17 cellular contexts compared by ENCODE assay signal in the genomic region with DNA sequence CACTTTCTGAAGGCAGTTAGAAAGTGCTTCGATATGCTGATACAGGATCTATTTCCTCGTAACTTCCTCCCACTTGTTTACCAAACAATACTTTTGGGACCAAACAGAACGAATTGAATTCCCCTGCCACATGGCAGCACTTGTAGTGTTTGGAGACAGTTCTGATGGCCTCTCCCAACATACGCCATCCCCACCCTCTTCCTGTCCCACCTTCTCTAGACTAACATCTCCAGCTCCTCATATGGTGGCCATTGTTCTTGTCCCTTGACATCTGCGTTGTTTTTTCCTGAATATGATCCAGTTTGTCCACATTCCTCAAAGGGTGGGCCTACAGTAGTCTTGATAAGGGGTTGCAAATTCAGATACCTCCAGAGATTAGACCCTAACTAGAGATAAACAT. TPM values are rescaled to one million over a fixed set of nuclear protein-coding genes. Genes with fewer than 3 reads are reported as not detected.
DNase-seq lines count a peak whose midpoint lies in the region; ATAC-seq, FAIRE-seq and TF ChIP-seq lines count a peak whose summit lies in the region.
"Had no signal": no experiment of that assay in that cellular context is flagged by ENCODE, and none has a peak within 500 bp of the region (broad histone marks: within the 10 kb centered on the region; RNA-seq: fewer than 3 reads in every experiment).

No MANE protein-coding gene starts in this region.

- H2AK5ac ChIP-seq in H9 (ENCODE audit: insufficient read length, low read length) (no peak overlapping the region), H1 (ENCODE audit: low read depth, low read length) (no peak overlapping the region)

- dilution Hi-C loops in mammary epithelial cell (cut with HindIII; ENCODE audit: low sequenced_read_pairs) = no loop called here

- no peaks in the 10 kb centered on the region for H3K79me1 ChIP-seq in H9 (ENCODE audit: insufficient read depth, low read depth, low read length, poor library complexity, severe bottlenecking)
- no peaks in the 10 kb centered on the region for H3K79me1 ChIP-seq in H1 (ENCODE audit: low read depth, low read length)

- H3K9ac ChIP-seq in H9 (ENCODE audit: extremely low read depth, insufficient read length, low read length) (no peak overlapping the region), H1 (replicated peaks in 1 of 4; ENCODE audit: extremely low read depth in 1 of 4, low read depth in 3 of 4, low read length in 3 of 4) (no peak overlapping the region), mammary epithelial cell (ENCODE audit: insufficient read depth, low read length) (no peak overlapping the region)
- H3K9ac ChIP-seq: KMS-11 had no signal

- CTCF ChIA-PET in Caco-2 (lab: Charles Lee) (interaction anchor here (1.2 kb wide), 1 partner anchor 172 kb away, joined by 3 read pairs; no protein-coding TSS in a partner anchor), H1 (lab: Charles Lee; ENCODE audit: partially characterized antibody) (interaction anchor here (1.0 to 1.6 kb wide), 4 partner anchors 11 to 254 kb away, joined by 3 to 5 read pairs (median 4); no protein-coding TSS in a partner anchor), mammary epithelial cell (lab: Charles Lee; ENCODE audit: low non-redundant PET) (no interaction called here)

- no peak overlapping the region for H3K4me3 ChIP-seq in Caco-2 (ENCODE audit: low read depth, low read length)
- H3K4me3 ChIP-seq in H1 (ENCODE audit: extremely low read depth in 1 of 4, insufficient read depth in 2 of 4, low read depth in 3 of 4, low read length in 4 of 4) = no peak overlapping the region
- no peak overlapping the region for H3K4me3 ChIP-seq in mammary epithelial cell (replicated peaks in 1 of 3; ENCODE audit: insufficient read depth in 1 of 3, low read depth in 2 of 3, low read length in 3 of 3)

- H3K27me3 Mint-ChIP-seq in Caco-2 (ENCODE audit: insufficient read depth, unreplicated experiment) = no peaks in the 10 kb centered on the region
- no peaks in the 10 kb centered on the region for H3K27me3 Mint-ChIP-seq in H9 (ENCODE audit: low read depth)
- no peaks in the 10 kb centered on the region for H3K27me3 Mint-ChIP-seq in stimulated activated memory B cell treated with anti-CD40 and anti-IgM and Interleukin-4, amounts not matched to agents 10 μg/mL and 1 μg/mL and 100 μg/mL, for 72 hours
- H3K27me3 Mint-ChIP-seq: CD4-positive, CD25-positive, alpha-beta regulatory T cell had no signal

- FAIRE-seq in H1 (lab: Jason Lieb, UNC) = no peak
- FAIRE-seq: D721Med had no signal

- POLR2A ChIA-PET in Caco-2 (lab: Charles Lee) (no interaction called here), H1 (lab: Charles Lee; ENCODE audit: partially characterized antibody) (interaction anchor here (1.2 kb wide), 1 partner anchor 133 kb away, joined by 3 read pairs; no protein-coding TSS in a partner anchor)

- H2BK120ac ChIP-seq in H9 (ENCODE audit: low read depth, low read length, poor library complexity, severe bottlenecking) (no peak overlapping the region), H1 (replicated peaks; ENCODE audit: low read depth, low read length) (no peak overlapping the region)

- H2AFZ ChIP-seq in H9 (ENCODE audit: low read length) (no peak overlapping the region), H1 (ENCODE audit: low read length) (peak overlapping the region; percentile 75; the same call in 1 of the 2 replicates), mammary epithelial cell (ENCODE audit: low read depth, low read length) (no peak overlapping the region)

- intact Hi-C loops in Caco-2 (cut with micrococcal nuclease; ENCODE audit: unreplicated experiment) = no loop called here
- intact Hi-C loops in mammary epithelial cell (cut with micrococcal nuclease) = no loop called here

- no peak overlapping the region for H2BK5ac ChIP-seq in H9 (ENCODE audit: insufficient read length, low read length)
- H2BK5ac ChIP-seq in H1 (ENCODE audit: low read depth, low read length) = no peak overlapping the region

- DNase-seq in Caco-2 = no peak
- no peak for DNase-seq in H9
- DNase-seq in H1 (ENCODE audit: low read depth in 1 of 2, low spot score in 2 of 2) = no peak
- no peak for DNase-seq in mammary epithelial cell
- DNase-seq in DMS153 treated with DMSO at 0.1 percent for 48 hours (lab: John Stamatoyannopoulos, UW; ENCODE audit: unreplicated experiment) = no peak
- DNase-seq: ACHN; BE2C; C1 segment of cervical spinal cord; CD4-positive, CD25-positive, alpha-beta regulatory T cell; CD8-positive, alpha-beta memory T cell; COR-L47; DMS79; GF-D8; HCEC 1CT had no signal

- H3K4me3 Mint-ChIP-seq in Caco-2 (ENCODE audit: unreplicated experiment) = peak overlapping the region; percentile 17
- H3K4me3 Mint-ChIP-seq in H9 = no peak overlapping the region
- no peak overlapping the region for H3K4me3 Mint-ChIP-seq in stimulated activated memory B cell treated with anti-CD40 and anti-IgM and Interleukin-4, amounts not matched to agents 10 μg/mL and 1 μg/mL and 100 μg/mL, for 72 hours
- H3K4me3 Mint-ChIP-seq: CD4-positive, CD25-positive, alpha-beta regulatory T cell; CD8-positive, alpha-beta memory T cell had no signal

- H3K9me3 ChIP-seq in Caco-2 (no peaks in the 10 kb centered on the region), H9 (ENCODE audit: control insufficient read depth, low read depth, low read length) (no peaks in the 10 kb centered on the region), H1 (ENCODE audit: insufficient read depth in 2 of 2, low read depth in 1 of 2, low read length in 1 of 2) (no peaks in the 10 kb centered on the region), mammary epithelial cell (replicated peaks; ENCODE audit: insufficient read depth, low read length) (no peaks in the 10 kb centered on the region)
- H3K9me3 ChIP-seq: BE2C had no signal

- H3K23me2 ChIP-seq in H9 (ENCODE audit: insufficient read length, low read depth, low read length, poor library complexity, severe bottlenecking) (no peaks in the 10 kb centered on the region), H1 (ENCODE audit: low read depth, low read length) (no peaks in the 10 kb centered on the region; the same call in 1 of the 2 replicates)

- H3K27ac ChIP-seq in H9 (ENCODE audit: insufficient read length, low read depth, low read length) = no peak overlapping the region
- H3K27ac ChIP-seq in H1 (ENCODE audit: low read depth, low read length) = no peak overlapping the region
- no peak overlapping the region for H3K27ac ChIP-seq in mammary epithelial cell (ENCODE audit: insufficient read depth, low read depth, low read length)
- H3K27ac ChIP-seq: KMS-11 had no signal

- H3K27ac Mint-ChIP-seq in Caco-2 (ENCODE audit: unreplicated experiment) (no peak overlapping the region), H9 (peak overlapping the region in 1 of 3 experiments; percentile 83; a peak in 1 of 7 replicates)
- peak overlapping the region; percentile 33 for H3K27ac Mint-ChIP-seq in stimulated activated memory B cell treated with anti-CD40 and anti-IgM and Interleukin-4, amounts not matched to agents 10 μg/mL and 1 μg/mL and 100 μg/mL, for 72 hours
- H3K27ac Mint-ChIP-seq: CD8-positive, alpha-beta memory T cell had no signal

- H3K56ac ChIP-seq in H9 (ENCODE audit: insufficient read length, low read depth, low read length) (no peak overlapping the region), H1 (replicated peaks; ENCODE audit: insufficient read length, low read depth, low read length) (no peak overlapping the region)

- no peaks in the 10 kb centered on the region for H3K27me3 ChIP-seq in Caco-2 (replicated peaks; ENCODE audit: control insufficient read depth, insufficient read depth, low read length)
- no peaks in the 10 kb centered on the region for H3K27me3 ChIP-seq in H9 (ENCODE audit: insufficient read depth, low read length)
- no peaks in the 10 kb centered on the region for H3K27me3 ChIP-seq in H1 (replicated peaks in 1 of 4; ENCODE audit: control insufficient read depth in 3 of 4, extremely low read depth in 1 of 4, insufficient read depth in 3 of 4, low read length in 3 of 4)
- no peaks in the 10 kb centered on the region for H3K27me3 ChIP-seq in mammary epithelial cell (ENCODE audit: insufficient read depth, low read length)
- H3K27me3 ChIP-seq: BE2C had no signal

- no TSS peak for BruUV-seq in Caco-2 (replicated peaks; lab: Mats Ljungman, UMichigan)
- no TSS peak for BruUV-seq in mammary epithelial cell (replicated peaks; lab: Mats Ljungman, UMichigan)

- H4K5ac ChIP-seq in H9 (ENCODE audit: insufficient read length, low read depth, low read length) = no peak overlapping the region
- no peak overlapping the region for H4K5ac ChIP-seq in H1 (ENCODE audit: insufficient read length, low read depth, low read length)

- no CpG with 5 or more reads among the region's 5 CpGs for WGBS in H9 (ENCODE audit: extremely low coverage, insufficient read length, low lambda C conversion rate)
- 59% methylated on average over 5 of the region's 5 CpGs; no CpG with 5 or more reads in 1 of the 2 experiments for WGBS in H1 (ENCODE audit: extremely low coverage in 1 of 2, insufficient coverage in 1 of 2, insufficient read length in 1 of 2, insufficient replicate concordance in 2 of 2, low coverage in 1 of 2, low lambda C conversion rate in 2 of 2, missing lambda C conversion rate in 1 of 2), 2 experiments
- WGBS in mammary epithelial cell (ENCODE audit: low coverage, missing lambda C conversion rate) = 69% methylated on average over 5 of the region's 5 CpGs

- H2BK12ac ChIP-seq in H9 (ENCODE audit: insufficient read length, low read depth, low read length) (no peak overlapping the region), H1 (ENCODE audit: low read depth, low read length) (no peak overlapping the region)

- H3K4me1 Mint-ChIP-seq in Caco-2 (ENCODE audit: low read depth, unreplicated experiment) = peaks cover 7% of the 10 kb centered on the region
- no peaks in the 10 kb centered on the region for H3K4me1 Mint-ChIP-seq in H9
- no peaks in the 10 kb centered on the region for H3K4me1 Mint-ChIP-seq in stimulated activated memory B cell treated with anti-CD40 and anti-IgM and Interleukin-4, amounts not matched to agents 10 μg/mL and 1 μg/mL and 100 μg/mL, for 72 hours

- H3K23ac ChIP-seq in H9 (ENCODE audit: insufficient read length, low read depth, low read length) (no peak overlapping the region), H1 (ENCODE audit: insufficient read length) (no peak overlapping the region)

- H3K79me2 ChIP-seq in H9 (ENCODE audit: insufficient read depth, low read length) (no peaks in the 10 kb centered on the region), H1 (ENCODE audit: control insufficient read depth in 1 of 2, insufficient read depth in 2 of 2, low read length in 2 of 2) (no peaks in the 10 kb centered on the region), mammary epithelial cell (ENCODE audit: insufficient read depth, low read length) (no peaks in the 10 kb centered on the region)

- H3K9me3 Mint-ChIP-seq in Caco-2 (ENCODE audit: unreplicated experiment) (no peaks in the 10 kb centered on the region), H9 (0 out of 5 replicates have a peak, but pooled peaks cover 0 to 2% of the 10 kb centered on the region in 2 experiments)
- H3K9me3 Mint-ChIP-seq in stimulated activated memory B cell treated with anti-CD40 and anti-IgM and Interleukin-4, amounts not matched to agents 10 μg/mL and 1 μg/mL and 100 μg/mL, for 72 hours = no peaks in the 10 kb centered on the region
- H3K9me3 Mint-ChIP-seq: CD4-positive, CD25-positive, alpha-beta regulatory T cell; CD8-positive, alpha-beta memory T cell had no signal

- H3T11ph ChIP-seq in H9 (ENCODE audit: low read length) = no peak overlapping the region

- TF ChIP-seq CTCF in Caco-2 (IDR thresholded peaks at IDR 0.05; ENCODE audit: insufficient read depth in 1 of 2, low read depth in 1 of 2, low read length in 1 of 2, severe bottlenecking in 1 of 2, unreplicated experiment in 1 of 2) (no peak), H9 (conservative IDR thresholded peaks at IDR 0.05) (no peak), H1 (IDR thresholded peaks at IDR 0.05; ENCODE audit: control extremely low read depth in 1 of 3, insufficient read depth in 1 of 3, low read depth in 1 of 3, low read length in 3 of 3) (no peak), mammary epithelial cell (conservative IDR thresholded peaks at IDR 0.05 in 1 of 2, IDR thresholded peaks at IDR 0.05 in 1 of 2; ENCODE audit: extremely low read depth in 1 of 2, insufficient read depth in 1 of 2, low read depth in 1 of 2, low read length in 2 of 2) (no peak)

- no peak overlapping the region for H2BK20ac ChIP-seq in H9 (ENCODE audit: low read depth, low read length, poor library complexity, severe bottlenecking)
- no peak overlapping the region for H2BK20ac ChIP-seq in H1 (ENCODE audit: low read length)

- H3K18ac ChIP-seq in H9 (ENCODE audit: insufficient read length, low read depth, low read length) = no peak overlapping the region
- no peak overlapping the region for H3K18ac ChIP-seq in H1 (ENCODE audit: extremely low read depth, low read length)

- H4K91ac ChIP-seq in H9 (ENCODE audit: insufficient read length, low read depth, low read length) = no peak overlapping the region
- no peak overlapping the region for H4K91ac ChIP-seq in H1 (replicated peaks; ENCODE audit: insufficient read length, low read length)

- TF ChIP-seq RAD21 in H1 (IDR thresholded peaks at IDR 0.05 in 1 of 2, conservative IDR thresholded peaks at IDR 0.05 in 1 of 2; ENCODE audit: low read depth in 2 of 2, low read length in 2 of 2) = no peak

- no peak for ATAC-seq in stimulated activated memory B cell treated with anti-CD40 and anti-IgM and Interleukin-4, amounts not matched to agents 10 μg/mL and 1 μg/mL and 100 μg/mL, for 72 hours

- in situ Hi-C loops in mammary epithelial cell (cut with MboI; ENCODE audit: low sequenced_read_pairs in 2 of 2) = no loop called here

- H3K36me3 ChIP-seq in Caco-2 (ENCODE audit: control insufficient read depth, insufficient read depth, low read length) (no peaks in the 10 kb centered on the region), H1 (ENCODE audit: control insufficient read depth in 2 of 4, insufficient read depth in 4 of 4, low read length in 3 of 4) (no peaks in the 10 kb centered on the region), mammary epithelial cell (ENCODE audit: insufficient read depth, low read length) (no peaks in the 10 kb centered on the region)
- H3K36me3 ChIP-seq: BE2C had no signal

- no peak for TF ChIP-seq EP300 in H1 (IDR thresholded peaks at IDR 0.05; ENCODE audit: borderline replicate concordance in 1 of 2, low read depth in 2 of 2, low read length in 2 of 2)

- no peak overlapping the region for H3K4ac ChIP-seq in H9 (ENCODE audit: low read depth, low read length)
- no peak overlapping the region for H3K4ac ChIP-seq in H1 (replicated peaks; ENCODE audit: insufficient read length, low read depth, low read length)

- H3K4me2 ChIP-seq in H9 (ENCODE audit: insufficient read depth, insufficient read length, low read length) (no peak overlapping the region), H1 (ENCODE audit: insufficient read depth in 1 of 2, low read depth in 2 of 2, low read length in 2 of 2) (no peak overlapping the region), mammary epithelial cell (ENCODE audit: insufficient read depth, low read depth, low read length) (no peak overlapping the region)
- H3K4me2 ChIP-seq: KMS-11 had no signal

- peak overlapping the region; percentile 55 for H4K8ac ChIP-seq in H9 (replicated peaks; ENCODE audit: insufficient read length, low read depth, low read length)
- no peak overlapping the region for H4K8ac ChIP-seq in H1 (ENCODE audit: extremely low read depth, insufficient read depth, low read length)

- peaks cover 12% of the 10 kb centered on the region for H3K4me1 ChIP-seq in Caco-2
- no peaks in the 10 kb centered on the region for H3K4me1 ChIP-seq in H9 (ENCODE audit: insufficient read depth, low read length)
- H3K4me1 ChIP-seq in H1 (replicated peaks in 1 of 4; ENCODE audit: control insufficient read depth in 3 of 4, insufficient read depth in 4 of 4, low read length in 3 of 4) = no peaks in the 10 kb centered on the region
- H3K4me1 ChIP-seq in mammary epithelial cell (ENCODE audit: insufficient read depth, low read length) = no peaks in the 10 kb centered on the region

- H3K36me3 Mint-ChIP-seq in Caco-2 (ENCODE audit: insufficient read depth, unreplicated experiment) (no peaks in the 10 kb centered on the region), H9 (ENCODE audit: insufficient read depth in 1 of 3, low read depth in 3 of 3) (no peaks in the 10 kb centered on the region)
- no peaks in the 10 kb centered on the region for H3K36me3 Mint-ChIP-seq in stimulated activated memory B cell treated with anti-CD40 and anti-IgM and Interleukin-4, amounts not matched to agents 10 μg/mL and 1 μg/mL and 100 μg/mL, for 72 hours
- H3K36me3 Mint-ChIP-seq: CD4-positive, CD25-positive, alpha-beta regulatory T cell; CD8-positive, alpha-beta memory T cell had no signal

- no peak overlapping the region for H3K14ac ChIP-seq in H9 (ENCODE audit: insufficient read depth, low read length)
- H3K14ac ChIP-seq in H1 (ENCODE audit: insufficient read length) = no peak overlapping the region

- H4K20me1 ChIP-seq in H9 (ENCODE audit: control insufficient read depth, insufficient read depth, insufficient read length) (no peaks in the 10 kb centered on the region), H1 (replicated peaks in 1 of 2; ENCODE audit: control insufficient read depth in 1 of 2, insufficient read depth in 2 of 2, low read length in 2 of 2) (no peaks in the 10 kb centered on the region), mammary epithelial cell (ENCODE audit: insufficient read depth, low read length) (no peaks in the 10 kb centered on the region)

- TF ChIP-seq POLR2A in H1 (IDR thresholded peaks at IDR 0.05; ENCODE audit: control extremely low read depth in 1 of 2, low read depth in 2 of 2, low read length in 2 of 2) = no peak

- H2BK15ac ChIP-seq in H9 (ENCODE audit: low read depth, low read length) (no peak overlapping the region), H1 (ENCODE audit: low read length) (no peak overlapping the region)

RNA-seq across cellular contexts. Expression of a gene that starts 53.4 kb away (rescaled TPM):
- total RNA-seq in Caco-2 (2022) (1.0 and 3.1 TPM in 2 replicates), H9 (2021) (1.8 and 1.9 TPM in 2 replicates), mammary epithelial cell (10 to 100 TPM in 1 of 2 donors, 1 to 10 TPM in 1; 4.0 to 10.2 TPM)
- total RNA-seq in H1 (2021; fragmentation: NEBNext Ultra II Directional; extraction: Animal tissue kit (Norgen Biotek cat#: 25700)) = 1.3 TPM in 2 replicates
- polyA plus RNA-seq in H1 (2011; rRNA removed) (1.2 and 1.4 TPM in 2 replicates), mammary epithelial cell (2.5 TPM)
- polyA plus RNA-seq in H1 (2011; cell fraction: cytosol; rRNA removed) = 0.52 TPM
- 3.9 TPM for polyA plus RNA-seq in H1 (2011; cell fraction: nucleus; rRNA removed)
- 0.23 to 1.6 TPM (median 1.00 TPM) in 4 replicates for polyA plus RNA-seq in H1 (2012, experiment 1 of 2)
- polyA plus RNA-seq in H1 (2012, experiment 2 of 2) = 0.07 TPM
- 0.59 TPM for polyA plus RNA-seq in H1 (2013, experiment 1 of 2)
- polyA plus RNA-seq in H1 (2013, experiment 2 of 2) = 0.66 TPM
- polyA minus RNA-seq in H1 (2011; rRNA and poly(A)+ RNA removed) = 2.6 and 9.1 TPM in 2 replicates
- 2.6 TPM for polyA minus RNA-seq in H1 (2011; cell fraction: cytosol; rRNA and poly(A)+ RNA removed)
- polyA minus RNA-seq in H1 (2011; cell fraction: nucleus; rRNA and poly(A)+ RNA removed) = 6.6 TPM
- polyA minus RNA-seq in mammary epithelial cell = 0.88 TPM
